Comparison of ENCODE assay signal across 8 cellular contexts in genomic region chr9:129414377-129415021, GRCh38.
DNase-seq lines count a peak whose midpoint lies in the region; ATAC-seq and TF ChIP-seq lines count a peak whose summit lies in the region.

No MANE protein-coding gene starts in this region.

- no peak for ATAC-seq in HG03196 (IDR thresholded peaks at IDR 0.05; ENCODE audit: unreplicated experiment)
- no peak for ATAC-seq in GM18498 (IDR thresholded peaks at IDR 0.05; ENCODE audit: unreplicated experiment)

- peaks cover 6% of the 10 kb centered on the region for H3K36me3 Mint-ChIP-seq in brain

- peak overlapping the region; percentile 95 to 99 (median 99) for H3K27ac Mint-ChIP-seq in brain

- peaks cover 3% of the 10 kb centered on the region for H3K27me3 Mint-ChIP-seq in brain

- TF ChIP-seq CTCF in brain (conservative IDR thresholded peaks at IDR 0.05), result no peak

- peaks cover 3 to 17% (median 13%) of the 10 kb centered on the region in 5 experiments for H3K9me3 Mint-ChIP-seq in brain

- H3K4me3 Mint-ChIP-seq in brain, result peak overlapping the region; percentile 70 to 89 (median 84)

- peaks cover 71% of the 10 kb centered on the region for H3K4me1 Mint-ChIP-seq in brain

- H3K4me3 ChIP-seq in GM08714 (ENCODE audit: low read length), result peak overlapping the region; percentile 50; the same call in 1 of the 2 replicates

- peak; percentile 42 for DNase-seq in RKO (ENCODE audit: low spot score)
- DNase-seq in islet precursor cell, result peak; percentile 77
- DNase-seq in stimulated activated CD4-positive, alpha-beta T cell treated with anti-CD3 and anti-CD28 coated beads, Interleukin-2, amount 100 ng/mL, for 24 hours, result peak; percentile 30 to 49
- DNase-seq in NCI-H2029 (lab: John Stamatoyannopoulos, UW), result no peak
